ENCODE assay signal across 9 cellular contexts in the genomic region with DNA sequence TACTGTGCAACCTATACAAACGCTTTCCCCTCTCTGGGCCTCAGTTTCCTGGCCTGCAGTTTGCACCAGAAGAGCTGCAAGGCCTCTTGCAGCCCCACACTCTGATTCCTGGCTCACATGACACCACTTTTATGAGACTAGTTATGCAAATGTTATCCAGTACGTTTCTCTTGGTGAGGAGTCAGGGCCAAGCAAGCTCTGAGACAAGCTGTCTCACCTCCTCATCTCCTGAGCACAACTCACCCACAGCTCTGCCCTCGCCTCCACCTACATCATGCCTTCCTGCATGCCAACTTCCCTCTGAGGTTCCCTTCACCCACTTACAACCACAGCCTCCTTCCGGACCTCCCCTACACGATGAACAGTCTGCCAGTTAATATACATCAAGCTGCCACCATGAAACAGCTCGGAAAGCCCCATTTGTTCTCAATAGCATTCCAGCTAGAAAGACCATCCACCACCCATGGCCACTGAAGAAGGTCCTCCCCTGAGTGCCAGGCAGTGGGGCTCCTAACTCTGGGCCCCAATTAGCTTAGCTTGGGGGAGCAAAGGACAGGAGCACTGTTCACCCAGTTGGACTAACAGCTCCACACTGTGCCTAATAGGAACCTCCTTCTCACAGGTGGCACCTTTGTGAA. TPM values are rescaled to one million over a fixed set of nuclear protein-coding genes. Genes with fewer than 3 reads are reported as not detected.
DNase-seq lines count a peak whose midpoint lies in the region; ATAC-seq, FAIRE-seq and TF ChIP-seq lines count a peak whose summit lies in the region.
"Had no signal": no experiment of that assay in that cellular context is flagged by ENCODE, and none has a peak within 500 bp of the region (broad histone marks: within the 10 kb centered on the region; RNA-seq: fewer than 3 reads in every experiment).

No MANE protein-coding gene starts in this region.

- H3K27me3 ChIP-seq in mammary epithelial cell (ENCODE audit: insufficient read depth, low read length), result no peaks in the 10 kb centered on the region

- peak; percentile 42 for ATAC-seq in GM18520 (IDR thresholded peaks at IDR 0.05; ENCODE audit: unreplicated experiment)
- ATAC-seq: sciatic nerve had no signal

- H3K4me3 ChIP-seq in Jurkat, Clone E6-1 (ENCODE audit: low read length), result peak overlapping the region; percentile 39
- no peak overlapping the region for H3K4me3 ChIP-seq in mammary epithelial cell (replicated peaks in 1 of 3; ENCODE audit: insufficient read depth in 1 of 3, low read depth in 2 of 3, low read length in 3 of 3)

- H3K9me3 ChIP-seq in mammary epithelial cell (replicated peaks; ENCODE audit: insufficient read depth, low read length), result no peaks in the 10 kb centered on the region

- H4K20me1 ChIP-seq in mammary epithelial cell (ENCODE audit: insufficient read depth, low read length), result no peaks in the 10 kb centered on the region

- no peak for FAIRE-seq in D721Med (lab: Jason Lieb, UNC)

- no peak overlapping the region for H3K27ac ChIP-seq in mammary epithelial cell (ENCODE audit: insufficient read depth, low read depth, low read length)

- H3K79me2 ChIP-seq in mammary epithelial cell (ENCODE audit: insufficient read depth, low read length), result no peaks in the 10 kb centered on the region

- H3K4me1 ChIP-seq in mammary epithelial cell (ENCODE audit: insufficient read depth, low read length), result no peaks in the 10 kb centered on the region

- no peaks in the 10 kb centered on the region for H3K36me3 ChIP-seq in mammary epithelial cell (ENCODE audit: insufficient read depth, low read length)

- H2AFZ ChIP-seq in mammary epithelial cell (ENCODE audit: low read depth, low read length), result no peak overlapping the region

- DNase-seq in Jurkat, Clone E6-1 (ENCODE audit: low read depth, low spot score), result peak; percentile 94
- peak; percentile 69 for DNase-seq in activated CD8-positive, alpha-beta memory T cell treated with anti-CD3 and anti-CD28 coated beads, Interleukin-2, amount 50 U/mL, for 48 hours
- DNase-seq in stimulated activated CD4-positive, alpha-beta T cell treated with anti-CD3 and anti-CD28 coated beads, Interleukin-1b, Interleukin-23, amount 100 ng/mL, for 48 hours, result peak; percentile 76
- DNase-seq in mammary epithelial cell (no peak), HuH-7 (ENCODE audit: low spot score) (no peak), D721Med (ENCODE audit: insufficient read length, low spot score) (no peak), NCI-H2171 (lab: John Stamatoyannopoulos, UW) (no peak)

- TF ChIP-seq CTCF in mammary epithelial cell (conservative IDR thresholded peaks at IDR 0.05 in 1 of 2, IDR thresholded peaks at IDR 0.05 in 1 of 2; ENCODE audit: extremely low read depth in 1 of 2, insufficient read depth in 1 of 2, low read depth in 1 of 2, low read length in 2 of 2) (no peak), D721Med (IDR thresholded peaks at IDR 0.05; ENCODE audit: insufficient read depth, missing control alignments) (no peak)

- intact Hi-C loops in mammary epithelial cell (cut with micrococcal nuclease), result no loop called here

- in situ Hi-C loops in mammary epithelial cell (cut with MboI; ENCODE audit: low sequenced_read_pairs in 2 of 2), result no loop called here

- dilution Hi-C loops in mammary epithelial cell (cut with HindIII; ENCODE audit: low sequenced_read_pairs), result loop anchor here (5.0 kb wide), 2 partner anchors 47 to 107 kb away; no protein-coding TSS in a partner anchor

- H3K9ac ChIP-seq in mammary epithelial cell (ENCODE audit: insufficient read depth, low read length), result no peak overlapping the region

- no peak overlapping the region for H3K4me2 ChIP-seq in mammary epithelial cell (ENCODE audit: insufficient read depth, low read depth, low read length)

- 63% methylated on average over 3 of the region's 6 CpGs for WGBS in mammary epithelial cell (ENCODE audit: low coverage, missing lambda C conversion rate)

- BruUV-seq in mammary epithelial cell (replicated peaks; lab: Mats Ljungman, UMichigan), result no TSS peak

- CTCF ChIA-PET in mammary epithelial cell (lab: Charles Lee; ENCODE audit: low non-redundant PET), result no interaction called here

RNA-seq across cellular contexts. Expression of a gene that starts 25.0 kb away (rescaled TPM):
- 5.3 TPM for polyA plus RNA-seq in Jurkat, Clone E6-1 (2012; ENCODE audit: insufficient read depth, insufficient read length)
- 1 to 10 TPM; 1.5 to 3.6 TPM for total RNA-seq in mammary epithelial cell
- polyA plus RNA-seq in mammary epithelial cell, result 1.1 TPM
- polyA minus RNA-seq in mammary epithelial cell, result not detected

RNA-seq across cellular contexts. Expression of a gene that starts 48.0 kb away (rescaled TPM):
- polyA plus RNA-seq in Jurkat, Clone E6-1 (2012; ENCODE audit: insufficient read depth, insufficient read length), result 25.2 TPM
- 10 to 100 TPM; 11.5 to 23.7 TPM for total RNA-seq in mammary epithelial cell
- polyA plus RNA-seq in mammary epithelial cell, result 12.9 TPM
- polyA minus RNA-seq in mammary epithelial cell, result 8.3 TPM

RNA-seq across cellular contexts. Expression of a gene that starts 51.4 kb away (rescaled TPM):
- 57.3 TPM for polyA plus RNA-seq in Jurkat, Clone E6-1 (2012; ENCODE audit: insufficient read depth, insufficient read length)
- 10 to 100 TPM; 27.0 to 70.8 TPM for total RNA-seq in mammary epithelial cell
- polyA plus RNA-seq in mammary epithelial cell, result 33.2 TPM
- polyA minus RNA-seq in mammary epithelial cell, result 12.8 TPM

Comparison
In these comparisons a context has a peak if more than half of its experiments do, and no peak if none do; other contexts are left out.
1. DNase-seq: peak in Jurkat, Clone E6-1 (single experiment), activated CD8-positive, alpha-beta memory T cell treated with anti-CD3 and anti-CD28 coated beads, Interleukin-2, amount 50 U/mL, for 48 hours (single experiment) and stimulated activated CD4-positive, alpha-beta T cell treated with anti-CD3 and anti-CD28 coated beads, Interleukin-1b, Interleukin-23, amount 100 ng/mL, for 48 hours (single experiment); none in mammary epithelial cell (single experiment), HuH-7 (single experiment), D721Med (single experiment) and NCI-H2171 (single experiment).